8 cellular contexts compared by ENCODE assay signal in the genomic region with DNA sequence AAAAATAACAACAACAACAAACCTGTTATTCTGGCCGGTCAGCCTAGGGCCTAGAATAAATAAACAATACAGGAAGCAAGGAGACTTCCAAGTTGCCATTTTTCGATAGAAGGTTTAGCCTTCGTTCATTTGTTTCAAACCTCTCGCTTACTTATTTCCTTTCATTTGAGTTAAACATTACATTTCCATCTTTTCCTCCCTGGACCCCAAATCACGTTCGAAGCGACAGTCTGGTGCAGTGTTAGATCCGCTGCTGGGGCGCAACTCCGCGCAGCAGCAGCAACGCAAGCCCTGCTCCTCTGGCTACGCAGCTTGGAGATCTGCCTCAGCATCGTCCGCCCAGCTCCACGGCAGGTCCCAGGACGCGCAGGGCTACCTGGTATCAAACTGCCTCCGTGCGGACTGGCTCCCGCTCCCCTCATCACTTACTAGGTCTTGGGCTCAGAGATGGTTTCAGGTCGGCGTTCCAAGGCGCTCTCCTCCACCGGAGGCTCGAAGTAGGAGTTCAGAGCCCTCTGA. TPM values are rescaled to one million over a fixed set of nuclear protein-coding genes. Genes with fewer than 3 reads are reported as not detected.
A peak's percentile ranks its signal among the peaks of the same experiment; 100 is the strongest.
DNase-seq lines count a peak whose midpoint lies in the region; ATAC-seq and TF ChIP-seq lines count a peak whose summit lies in the region.

No MANE protein-coding gene starts in this region.

- peak overlapping the region; percentile 94 for H3K4me3 Mint-ChIP-seq in chondrocyte (ENCODE audit: unreplicated experiment)

- peak overlapping the region; percentile 87 to 91; a peak in 3 of 4 replicates for H3K27ac ChIP-seq in SK-N-SH (ENCODE audit: low read depth in 2 of 2, low read length in 1 of 2)

- TF ChIP-seq CTCF in SK-N-SH (IDR thresholded peaks at IDR 0.05) (no peak), chondrocyte (IDR thresholded peaks at IDR 0.05) (no peak)

- CTCF ChIA-PET in SK-N-SH (lab: Yijun Ruan, JAX), result interaction anchor here (0.6 to 7.3 kb wide), 22 partner anchors 11 to 383 kb away, joined by 3 to 96 read pairs (median 4); partner anchors contain the start of genes ALDH5A1, C6orf62 and KIAA0319

- H3K27me3 ChIP-seq in SK-N-SH (ENCODE audit: insufficient read depth), result no peaks in the 10 kb centered on the region

- H3K36me3 ChIP-seq in SK-N-SH (replicated peaks in 1 of 2; ENCODE audit: control insufficient read depth in 1 of 2, insufficient read depth in 2 of 2, low read length in 1 of 2), result peaks cover 28 to 36% of the 10 kb centered on the region in 2 experiments

- no peak for TF ChIP-seq RAD21 in SK-N-SH (IDR thresholded peaks at IDR 0.05; ENCODE audit: low read length)

- peaks cover 51% of the 10 kb centered on the region for H3K79me2 ChIP-seq in SK-N-SH (ENCODE audit: insufficient read depth)

- peaks cover 6 to 14% of the 10 kb centered on the region in 2 experiments; a peak in 2 of 4 replicates for H3K4me1 ChIP-seq in SK-N-SH (ENCODE audit: control insufficient read depth in 1 of 2, insufficient read depth in 2 of 2, low read depth in 1 of 2, low read length in 1 of 2)

- POLR2A ChIA-PET in SK-N-SH (lab: Yijun Ruan, JAX), result interaction anchor here (0.9 to 1.6 kb wide), 4 partner anchors 13 to 85 kb away, joined by 3 to 12 read pairs (median 4); no protein-coding TSS in a partner anchor

- peaks cover 3% of the 10 kb centered on the region for H3F3A ChIP-seq in SK-N-SH (replicated peaks; ENCODE audit: insufficient read depth)

- no peaks in the 10 kb centered on the region for H4K20me1 ChIP-seq in SK-N-SH (ENCODE audit: insufficient read depth)

- TF ChIP-seq EP300 in SK-N-SH (IDR thresholded peaks at IDR 0.05; ENCODE audit: borderline replicate concordance in 1 of 2, low read depth in 1 of 2, low read length in 1 of 2), result no peak; a peak in 1 of 4 replicates

- ATAC-seq in GM18870 (IDR thresholded peaks at IDR 0.05; ENCODE audit: unreplicated experiment) (peak; percentile 30), HG03108 (IDR thresholded peaks at IDR 0.05; ENCODE audit: unreplicated experiment) (peak; percentile 38), left colon (peak; percentile 18)

- peaks cover 11% of the 10 kb centered on the region for H3K36me3 Mint-ChIP-seq in chondrocyte (ENCODE audit: low read depth)

- H3K9me2 ChIP-seq in SK-N-SH, result no peaks in the 10 kb centered on the region

- peak overlapping the region; percentile 89 for H2AFZ ChIP-seq in SK-N-SH (ENCODE audit: low read depth)

- peaks cover 10% of the 10 kb centered on the region for H3K9me3 Mint-ChIP-seq in chondrocyte (ENCODE audit: low read depth)

- intact Hi-C loops in left colon (cut with DNase I, micrococcal nuclease), result no loop called here

- peak overlapping the region; percentile 78 for H3K4me2 ChIP-seq in SK-N-SH

- H3K4me3 ChIP-seq in SK-N-SH (ENCODE audit: low read depth in 2 of 2, low read length in 1 of 2), result peak overlapping the region; percentile 67 to 82

- WGBS in SK-N-SH (ENCODE audit: low lambda C conversion rate), result 2% methylated on average over 25 of the region's 26 CpGs

- peak overlapping the region; percentile 86 for H3K9ac ChIP-seq in SK-N-SH

- DNase-seq in Ammon's horn (ENCODE audit: low spot score) (peak; percentile 58), SK-N-SH (peak; percentile 66), chondrocyte (ENCODE audit: low spot score) (no peak), left colon (peak in 1 of 2 donors; percentile 64), foreskin melanocyte (no peak)
- DNase-seq in stimulated activated CD8-positive, alpha-beta memory T cell treated with anti-CD3 and anti-CD28 coated beads, Interleukin-12 subunit alpha, Interleukin-12 subunit beta, amount 100 ng/mL, for 4 hours (ENCODE audit: low read depth), result peak; percentile 28

- peak overlapping the region; percentile 96 for H3K27ac Mint-ChIP-seq in chondrocyte (ENCODE audit: unreplicated experiment)

- H3K27me3 Mint-ChIP-seq in chondrocyte (ENCODE audit: low read depth), result no peaks in the 10 kb centered on the region

- peaks cover 32% of the 10 kb centered on the region for H3K4me1 Mint-ChIP-seq in chondrocyte (ENCODE audit: low read depth)

- H3K9me3 ChIP-seq in SK-N-SH, result no peaks in the 10 kb centered on the region

TF ChIP-seq in SK-N-SH, 30 proteins besides CTCF, POLR2A, EP300 and RAD21:
- peak; percentile 3; the same call in 1 of the 2 replicates for TF ChIP-seq SMC3 (IDR thresholded peaks at IDR 0.05; ENCODE audit: low read depth, low read length)
- 0 out of 2 replicates have a peak, but pooled peaks have one; percentile 16 for TF ChIP-seq NRF1 (IDR thresholded peaks at IDR 0.05; ENCODE audit: low read depth, low read length)
- TF ChIP-seq, protein P1, sequence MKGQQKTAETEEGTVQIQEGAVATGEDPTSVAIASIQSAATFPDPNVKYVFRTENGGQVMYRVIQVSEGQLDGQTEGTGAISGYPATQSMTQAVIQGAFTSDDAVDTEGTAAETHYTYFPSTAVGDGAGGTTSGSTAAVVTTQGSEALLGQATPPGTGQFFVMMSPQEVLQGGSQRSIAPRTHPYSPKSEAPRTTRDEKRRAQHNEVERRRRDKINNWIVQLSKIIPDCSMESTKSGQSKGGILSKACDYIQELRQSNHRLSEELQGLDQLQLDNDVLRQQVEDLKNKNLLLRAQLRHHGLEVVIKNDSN (IDR thresholded peaks at IDR 0.05; ENCODE audit: borderline replicate concordance, low read depth), result no peak
- peak; percentile 42; the same call in 1 of the 2 replicates for TF ChIP-seq MXI1 (IDR thresholded peaks at IDR 0.05; ENCODE audit: low read depth, low read length)
- TF ChIP-seq, protein P2, sequence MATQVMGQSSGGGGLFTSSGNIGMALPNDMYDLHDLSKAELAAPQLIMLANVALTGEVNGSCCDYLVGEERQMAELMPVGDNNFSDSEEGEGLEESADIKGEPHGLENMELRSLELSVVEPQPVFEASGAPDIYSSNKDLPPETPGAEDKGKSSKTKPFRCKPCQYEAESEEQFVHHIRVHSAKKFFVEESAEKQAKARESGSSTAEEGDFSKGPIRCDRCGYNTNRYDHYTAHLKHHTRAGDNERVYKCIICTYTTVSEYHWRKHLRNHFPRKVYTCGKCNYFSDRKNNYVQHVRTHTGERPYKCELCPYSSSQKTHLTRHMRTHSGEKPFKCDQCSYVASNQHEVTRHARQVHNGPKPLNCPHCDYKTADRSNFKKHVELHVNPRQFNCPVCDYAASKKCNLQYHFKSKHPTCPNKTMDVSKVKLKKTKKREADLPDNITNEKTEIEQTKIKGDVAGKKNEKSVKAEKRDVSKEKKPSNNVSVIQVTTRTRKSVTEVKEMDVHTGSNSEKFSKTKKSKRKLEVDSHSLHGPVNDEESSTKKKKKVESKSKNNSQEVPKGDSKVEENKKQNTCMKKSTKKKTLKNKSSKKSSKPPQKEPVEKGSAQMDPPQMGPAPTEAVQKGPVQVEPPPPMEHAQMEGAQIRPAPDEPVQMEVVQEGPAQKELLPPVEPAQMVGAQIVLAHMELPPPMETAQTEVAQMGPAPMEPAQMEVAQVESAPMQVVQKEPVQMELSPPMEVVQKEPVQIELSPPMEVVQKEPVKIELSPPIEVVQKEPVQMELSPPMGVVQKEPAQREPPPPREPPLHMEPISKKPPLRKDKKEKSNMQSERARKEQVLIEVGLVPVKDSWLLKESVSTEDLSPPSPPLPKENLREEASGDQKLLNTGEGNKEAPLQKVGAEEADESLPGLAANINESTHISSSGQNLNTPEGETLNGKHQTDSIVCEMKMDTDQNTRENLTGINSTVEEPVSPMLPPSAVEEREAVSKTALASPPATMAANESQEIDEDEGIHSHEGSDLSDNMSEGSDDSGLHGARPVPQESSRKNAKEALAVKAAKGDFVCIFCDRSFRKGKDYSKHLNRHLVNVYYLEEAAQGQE (IDR thresholded peaks at IDR 0.05; ENCODE audit: low read depth, low read length), result no peak
- TF ChIP-seq EZH2phosphoT487 (IDR thresholded peaks at IDR 0.05; ENCODE audit: borderline replicate concordance, low read depth), result no peak
- no peak for TF ChIP-seq TAF1 (IDR thresholded peaks at IDR 0.05; ENCODE audit: borderline replicate concordance, low read depth, low read length)

RNA-seq across cellular contexts. Expression of gene TDP2, which starts 0.5 kb away (rescaled TPM):
- polyA plus RNA-seq in SK-N-SH (2012; rRNA removed), result 20.0 and 20.2 TPM in 2 replicates
- 23.6 and 29.5 TPM in 2 replicates for polyA plus RNA-seq in SK-N-SH (2012; cell fraction: cytosol; rRNA removed)
- 24.8 and 38.0 TPM in 2 replicates for polyA plus RNA-seq in SK-N-SH (2012; cell fraction: nucleus; rRNA removed)
- total RNA-seq in chondrocyte (23.4 to 32.4 TPM (median 23.8 TPM) in 3 replicates), left colon (100 to 1,000 TPM; 151 to 362 TPM)

RNA-seq across cellular contexts. Expression of gene ACOT13, which starts 0.7 kb away (rescaled TPM):
- polyA plus RNA-seq in SK-N-SH (2012; rRNA removed), result 18.0 and 20.8 TPM in 2 replicates
- polyA plus RNA-seq in SK-N-SH (2012; cell fraction: cytosol; rRNA removed), result 24.5 and 33.6 TPM in 2 replicates
- polyA plus RNA-seq in SK-N-SH (2012; cell fraction: nucleus; rRNA removed), result 5.2 and 7.7 TPM in 2 replicates
- total RNA-seq in chondrocyte (28.4 to 33.1 TPM (median 30.4 TPM) in 3 replicates), left colon (10 to 100 TPM; 41.2 to 51.1 TPM)

RNA-seq across cellular contexts. Expression of gene KIAA0319, which starts 20.2 kb away (rescaled TPM):
- polyA plus RNA-seq in SK-N-SH (2012; rRNA removed), result 0.03 and 0.06 TPM in 2 replicates
- 0.04 TPM in 2 replicates for polyA plus RNA-seq in SK-N-SH (2012; cell fraction: cytosol; rRNA removed)
- polyA plus RNA-seq in SK-N-SH (2012; cell fraction: nucleus; rRNA removed), result 0.12 and 0.14 TPM in 2 replicates
- total RNA-seq in chondrocyte, result 0.05 to 0.07 TPM (median 0.05 TPM) in 3 replicates
- total RNA-seq in left colon, result under 1 TPM; 0.24 to 0.95 TPM

RNA-seq across cellular contexts. Expression of gene C6orf62, which starts 52.8 kb away (rescaled TPM):
- polyA plus RNA-seq in SK-N-SH (2012; rRNA removed), result 36.0 and 42.3 TPM in 2 replicates
- 48.3 and 56.8 TPM in 2 replicates for polyA plus RNA-seq in SK-N-SH (2012; cell fraction: cytosol; rRNA removed)
- polyA plus RNA-seq in SK-N-SH (2012; cell fraction: nucleus; rRNA removed), result 18.6 and 35.2 TPM in 2 replicates
- total RNA-seq in chondrocyte (74.0 to 91.9 TPM (median 90.2 TPM) in 3 replicates), left colon (10 to 100 TPM; 70.0 to 84.9 TPM)

Comparison
In these comparisons a context has a peak if more than half of its experiments do, and no peak if none do; other contexts are left out.
1. DNase-seq: peak in Ammon's horn (single experiment), SK-N-SH (single experiment) and stimulated activated CD8-positive, alpha-beta memory T cell treated with anti-CD3 and anti-CD28 coated beads, Interleukin-12 subunit alpha, Interleukin-12 subunit beta, amount 100 ng/mL, for 4 hours (single experiment); none in chondrocyte (single experiment) and foreskin melanocyte (single experiment).
2. Peak in every context shown above with its lines, with median percentiles within 50 percentile points of each other: ATAC-seq.